Comparison of ENCODE assay signal across 1 cellular context in genomic region chr6:45448417-45449389, GRCh38.
TF ChIP-seq lines count a peak whose summit lies in the region.

No MANE protein-coding gene starts in this region.

TF ChIP-seq in IMR-90, 13 proteins besides CTCF, POLR2A, EP300 and RAD21:
- TF ChIP-seq RCOR1 (IDR thresholded peaks at IDR 0.05; ENCODE audit: insufficient replicate concordance, low read length) (no peak), MXI1 (IDR thresholded peaks at IDR 0.05; ENCODE audit: borderline replicate concordance, low read depth, low read length) (no peak), CHD1 (IDR thresholded peaks at IDR 0.05; ENCODE audit: low read depth, low read length) (no peak), CEBPB (IDR thresholded peaks at IDR 0.05; ENCODE audit: low read depth, low read length) (no peak)
